1 cellular context compared by ENCODE assay signal in the genomic region with DNA sequence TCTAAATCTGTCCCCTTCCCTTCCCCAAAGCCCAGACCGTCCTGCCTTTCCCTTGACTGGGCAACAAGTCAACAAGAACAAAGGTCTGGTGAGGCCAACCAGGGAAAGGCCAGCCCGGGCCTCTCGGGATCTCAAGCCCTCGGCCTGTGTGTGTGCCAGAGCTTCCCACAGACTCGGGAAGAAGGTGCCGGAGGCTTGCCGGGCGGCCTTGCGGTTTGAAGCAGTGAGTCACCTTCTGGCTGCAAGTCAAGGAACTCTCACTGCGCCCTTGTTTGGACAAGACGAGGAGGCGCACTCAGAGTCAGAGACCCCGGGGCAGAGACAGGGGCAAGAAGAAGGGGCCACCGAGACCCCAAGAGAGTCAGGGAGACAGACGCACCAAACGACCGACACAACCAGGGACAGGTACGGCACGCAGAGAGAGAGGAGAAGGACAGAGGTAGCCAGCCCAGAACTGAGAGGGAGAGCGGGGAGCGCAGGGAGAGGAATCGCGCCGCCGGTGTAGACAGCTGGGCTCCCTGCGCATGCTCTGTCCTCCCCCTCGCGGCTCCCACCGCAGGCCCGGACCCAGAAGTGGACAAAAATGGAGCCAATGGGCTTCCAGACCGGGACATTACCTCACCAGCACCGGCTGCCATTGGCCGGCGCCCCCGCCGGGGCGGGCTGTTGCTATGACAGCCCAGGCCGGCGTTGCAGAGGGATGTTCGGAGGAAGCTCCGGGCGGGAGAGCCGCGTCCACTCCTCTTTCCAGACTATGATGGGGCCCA.
TF ChIP-seq lines count a peak whose summit lies in the region.

No MANE protein-coding gene starts in this region.

TF ChIP-seq in HepG2, 621 proteins besides CTCF, POLR2A, EP300 and RAD21 (continued from another document and continues in another):
- TF ChIP-seq RBM39 (IDR thresholded peaks at IDR 0.05; ENCODE audit: low read depth, low read length, poor library complexity, severe bottlenecking) (peak; percentile 47), SP2 (CRISPR knock-in tag; IDR thresholded peaks at IDR 0.05) (peak; percentile 80), ZFP1 (CRISPR knock-in tag; IDR thresholded peaks at IDR 0.05) (no peak), HMG20A (CRISPR knock-in tag; IDR thresholded peaks at IDR 0.05; ENCODE audit: borderline replicate concordance) (no peak), SPEN (CRISPR knock-in tag; IDR thresholded peaks at IDR 0.05; ENCODE audit: low read depth) (0 out of 2 replicates have a peak, but pooled peaks have one; percentile 25), ZNF468 (CRISPR knock-in tag; IDR thresholded peaks at IDR 0.05) (no peak), REXO4 (CRISPR knock-in tag; IDR thresholded peaks at IDR 0.05; ENCODE audit: borderline replicate concordance) (no peak), RAD51 (IDR thresholded peaks at IDR 0.05; ENCODE audit: borderline replicate concordance) (no peak), NFATC3 (CRISPR knock-in tag; IDR thresholded peaks at IDR 0.05) (no peak), ZNF224 (CRISPR knock-in tag; IDR thresholded peaks at IDR 0.05) (no peak), FIP1L1 (IDR thresholded peaks at IDR 0.05; ENCODE audit: borderline replicate concordance, insufficient read depth, low read depth, low read length) (no peak), HES4 (CRISPR knock-in tag; IDR thresholded peaks at IDR 0.05; ENCODE audit: borderline replicate concordance) (no peak), ZNF263 (CRISPR knock-in tag; IDR thresholded peaks at IDR 0.05) (peak; percentile 50; the same call in 1 of the 2 replicates), EHMT2 (IDR thresholded peaks at IDR 0.05; ENCODE audit: borderline replicate concordance, low read depth, low read length) (no peak), KDM5B (CRISPR knock-in tag; IDR thresholded peaks at IDR 0.05; ENCODE audit: borderline replicate concordance) (0 out of 2 replicates have a peak, but pooled peaks have one; percentile 26), MIER2 (CRISPR knock-in tag; IDR thresholded peaks at IDR 0.05) (no peak), FOXK2 (IDR thresholded peaks at IDR 0.05) (no peak), GABPB1 (CRISPR knock-in tag; IDR thresholded peaks at IDR 0.05) (peak; percentile 64; the same call in 1 of the 2 replicates), MIXL1 (CRISPR knock-in tag; IDR thresholded peaks at IDR 0.05) (no peak), KAT2B (IDR thresholded peaks at IDR 0.05; ENCODE audit: borderline replicate concordance, low read depth, low read length) (no peak), ZNF253 (CRISPR knock-in tag; IDR thresholded peaks at IDR 0.05; ENCODE audit: borderline replicate concordance) (no peak), NFYB (CRISPR knock-in tag; IDR thresholded peaks at IDR 0.05) (peak; percentile 88), SIX1 (CRISPR knock-in tag; IDR thresholded peaks at IDR 0.05; ENCODE audit: borderline replicate concordance) (no peak), NFIB (CRISPR knock-in tag; IDR thresholded peaks at IDR 0.05; ENCODE audit: borderline replicate concordance) (no peak), FOXO1 (CRISPR knock-in tag; IDR thresholded peaks at IDR 0.05) (no peak), ZBTB8A (CRISPR knock-in tag; IDR thresholded peaks at IDR 0.05; ENCODE audit: borderline replicate concordance, low read depth) (no peak), SALL2 (CRISPR knock-in tag; IDR thresholded peaks at IDR 0.05) (peak; percentile 90), ZNF496 (CRISPR knock-in tag; IDR thresholded peaks at IDR 0.05; ENCODE audit: insufficient replicate concordance) (no peak), KDM2A (CRISPR knock-in tag; IDR thresholded peaks at IDR 0.05; ENCODE audit: borderline replicate concordance, low read depth) (peak; percentile 30; the same call in 1 of the 2 replicates), ZNF816 (CRISPR knock-in tag; IDR thresholded peaks at IDR 0.05; ENCODE audit: borderline replicate concordance) (no peak), RFX5 (IDR thresholded peaks at IDR 0.05; ENCODE audit: low read depth, low read length) (peak; percentile 97), ZNF264 (CRISPR knock-in tag; IDR thresholded peaks at IDR 0.05) (no peak), ZFYVE20 (CRISPR knock-in tag; IDR thresholded peaks at IDR 0.05; ENCODE audit: borderline replicate concordance, low read depth) (no peak)
- TF ChIP-seq, protein P1, sequence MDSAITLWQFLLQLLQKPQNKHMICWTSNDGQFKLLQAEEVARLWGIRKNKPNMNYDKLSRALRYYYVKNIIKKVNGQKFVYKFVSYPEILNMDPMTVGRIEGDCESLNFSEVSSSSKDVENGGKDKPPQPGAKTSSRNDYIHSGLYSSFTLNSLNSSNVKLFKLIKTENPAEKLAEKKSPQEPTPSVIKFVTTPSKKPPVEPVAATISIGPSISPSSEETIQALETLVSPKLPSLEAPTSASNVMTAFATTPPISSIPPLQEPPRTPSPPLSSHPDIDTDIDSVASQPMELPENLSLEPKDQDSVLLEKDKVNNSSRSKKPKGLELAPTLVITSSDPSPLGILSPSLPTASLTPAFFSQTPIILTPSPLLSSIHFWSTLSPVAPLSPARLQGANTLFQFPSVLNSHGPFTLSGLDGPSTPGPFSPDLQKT (CRISPR knock-in tag; IDR thresholded peaks at IDR 0.05; ENCODE audit: borderline replicate concordance): no peak
- TF ChIP-seq, protein P2, sequence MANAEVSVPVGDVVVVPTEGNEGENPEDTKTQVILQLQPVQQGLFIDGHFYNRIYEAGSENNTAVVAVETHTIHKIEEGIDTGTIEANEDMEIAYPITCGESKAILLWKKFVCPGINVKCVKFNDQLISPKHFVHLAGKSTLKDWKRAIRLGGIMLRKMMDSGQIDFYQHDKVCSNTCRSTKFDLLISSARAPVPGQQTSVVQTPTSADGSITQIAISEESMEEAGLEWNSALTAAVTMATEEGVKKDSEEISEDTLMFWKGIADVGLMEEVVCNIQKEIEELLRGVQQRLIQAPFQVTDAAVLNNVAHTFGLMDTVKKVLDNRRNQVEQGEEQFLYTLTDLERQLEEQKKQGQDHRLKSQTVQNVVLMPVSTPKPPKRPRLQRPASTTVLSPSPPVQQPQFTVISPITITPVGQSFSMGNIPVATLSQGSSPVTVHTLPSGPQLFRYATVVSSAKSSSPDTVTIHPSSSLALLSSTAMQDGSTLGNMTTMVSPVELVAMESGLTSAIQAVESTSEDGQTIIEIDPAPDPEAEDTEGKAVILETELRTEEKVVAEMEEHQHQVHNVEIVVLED (CRISPR knock-in tag; IDR thresholded peaks at IDR 0.05; ENCODE audit: borderline replicate concordance): no peak
- TF ChIP-seq, protein P3, sequence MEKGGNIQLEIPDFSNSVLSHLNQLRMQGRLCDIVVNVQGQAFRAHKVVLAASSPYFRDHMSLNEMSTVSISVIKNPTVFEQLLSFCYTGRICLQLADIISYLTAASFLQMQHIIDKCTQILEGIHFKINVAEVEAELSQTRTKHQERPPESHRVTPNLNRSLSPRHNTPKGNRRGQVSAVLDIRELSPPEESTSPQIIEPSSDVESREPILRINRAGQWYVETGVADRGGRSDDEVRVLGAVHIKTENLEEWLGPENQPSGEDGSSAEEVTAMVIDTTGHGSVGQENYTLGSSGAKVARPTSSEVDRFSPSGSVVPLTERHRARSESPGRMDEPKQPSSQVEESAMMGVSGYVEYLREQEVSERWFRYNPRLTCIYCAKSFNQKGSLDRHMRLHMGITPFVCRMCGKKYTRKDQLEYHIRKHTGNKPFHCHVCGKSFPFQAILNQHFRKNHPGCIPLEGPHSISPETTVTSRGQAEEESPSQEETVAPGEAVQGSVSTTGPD (CRISPR knock-in tag; IDR thresholded peaks at IDR 0.05): no peak
- TF ChIP-seq, protein P4, sequence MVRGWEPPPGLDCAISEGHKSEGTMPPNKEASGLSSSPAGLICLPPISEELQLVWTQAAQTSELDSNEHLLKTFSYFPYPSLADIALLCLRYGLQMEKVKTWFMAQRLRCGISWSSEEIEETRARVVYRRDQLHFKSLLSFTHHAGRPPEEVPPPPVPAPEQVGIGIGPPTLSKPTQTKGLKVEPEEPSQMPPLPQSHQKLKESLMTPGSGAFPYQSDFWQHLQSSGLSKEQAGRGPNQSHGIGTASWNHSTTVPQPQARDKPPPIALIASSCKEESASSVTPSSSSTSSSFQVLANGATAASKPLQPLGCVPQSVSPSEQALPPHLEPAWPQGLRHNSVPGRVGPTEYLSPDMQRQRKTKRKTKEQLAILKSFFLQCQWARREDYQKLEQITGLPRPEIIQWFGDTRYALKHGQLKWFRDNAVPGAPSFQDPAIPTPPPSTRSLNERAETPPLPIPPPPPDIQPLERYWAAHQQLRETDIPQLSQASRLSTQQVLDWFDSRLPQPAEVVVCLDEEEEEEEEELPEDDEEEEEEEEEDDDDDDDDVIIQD (CRISPR knock-in tag; IDR thresholded peaks at IDR 0.05; ENCODE audit: low read depth): no peak
- TF ChIP-seq, protein P5, sequence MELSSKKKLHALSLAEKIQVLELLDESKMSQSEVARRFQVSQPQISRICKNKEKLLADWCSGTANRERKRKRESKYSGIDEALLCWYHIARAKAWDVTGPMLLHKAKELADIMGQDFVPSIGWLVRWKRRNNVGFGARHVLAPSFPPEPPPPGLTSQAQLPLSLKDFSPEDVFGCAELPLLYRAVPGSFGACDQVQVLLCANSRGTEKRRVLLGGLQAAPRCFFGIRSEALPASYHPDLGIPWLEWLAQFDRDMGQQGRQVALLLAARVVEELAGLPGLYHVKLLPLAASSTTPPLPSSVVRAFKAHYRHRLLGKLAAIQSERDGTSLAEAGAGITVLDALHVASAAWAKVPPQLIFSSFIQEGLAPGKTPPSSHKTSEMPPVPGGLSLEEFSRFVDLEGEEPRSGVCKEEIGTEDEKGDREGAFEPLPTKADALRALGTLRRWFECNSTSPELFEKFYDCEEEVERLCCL (CRISPR knock-in tag; IDR thresholded peaks at IDR 0.05; ENCODE audit: borderline replicate concordance): no peak
- TF ChIP-seq, protein P6, sequence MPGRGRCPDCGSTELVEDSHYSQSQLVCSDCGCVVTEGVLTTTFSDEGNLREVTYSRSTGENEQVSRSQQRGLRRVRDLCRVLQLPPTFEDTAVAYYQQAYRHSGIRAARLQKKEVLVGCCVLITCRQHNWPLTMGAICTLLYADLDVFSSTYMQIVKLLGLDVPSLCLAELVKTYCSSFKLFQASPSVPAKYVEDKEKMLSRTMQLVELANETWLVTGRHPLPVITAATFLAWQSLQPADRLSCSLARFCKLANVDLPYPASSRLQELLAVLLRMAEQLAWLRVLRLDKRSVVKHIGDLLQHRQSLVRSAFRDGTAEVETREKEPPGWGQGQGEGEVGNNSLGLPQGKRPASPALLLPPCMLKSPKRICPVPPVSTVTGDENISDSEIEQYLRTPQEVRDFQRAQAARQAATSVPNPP (CRISPR knock-in tag; IDR thresholded peaks at IDR 0.05): no peak
- TF ChIP-seq, protein P7, sequence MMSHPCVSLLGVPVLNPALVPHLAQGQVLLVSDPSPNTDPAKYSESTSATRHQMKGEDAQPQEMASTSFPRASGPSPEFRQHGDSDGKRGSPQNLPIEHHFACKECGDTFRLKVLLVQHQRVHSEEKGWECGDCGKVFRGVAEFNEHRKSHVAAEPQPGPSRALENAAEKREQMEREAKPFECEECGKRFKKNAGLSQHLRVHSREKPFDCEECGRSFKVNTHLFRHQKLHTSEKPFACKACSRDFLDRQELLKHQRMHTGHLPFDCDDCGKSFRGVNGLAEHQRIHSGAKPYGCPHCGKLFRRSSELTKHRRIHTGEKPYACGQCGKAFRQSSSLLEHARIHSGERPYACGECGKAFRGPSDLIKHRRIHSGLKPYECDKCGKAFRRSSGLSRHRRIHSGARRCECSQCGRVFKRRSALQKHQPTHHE (CRISPR knock-in tag; IDR thresholded peaks at IDR 0.05; ENCODE audit: borderline replicate concordance): no peak
- TF ChIP-seq, protein P8, sequence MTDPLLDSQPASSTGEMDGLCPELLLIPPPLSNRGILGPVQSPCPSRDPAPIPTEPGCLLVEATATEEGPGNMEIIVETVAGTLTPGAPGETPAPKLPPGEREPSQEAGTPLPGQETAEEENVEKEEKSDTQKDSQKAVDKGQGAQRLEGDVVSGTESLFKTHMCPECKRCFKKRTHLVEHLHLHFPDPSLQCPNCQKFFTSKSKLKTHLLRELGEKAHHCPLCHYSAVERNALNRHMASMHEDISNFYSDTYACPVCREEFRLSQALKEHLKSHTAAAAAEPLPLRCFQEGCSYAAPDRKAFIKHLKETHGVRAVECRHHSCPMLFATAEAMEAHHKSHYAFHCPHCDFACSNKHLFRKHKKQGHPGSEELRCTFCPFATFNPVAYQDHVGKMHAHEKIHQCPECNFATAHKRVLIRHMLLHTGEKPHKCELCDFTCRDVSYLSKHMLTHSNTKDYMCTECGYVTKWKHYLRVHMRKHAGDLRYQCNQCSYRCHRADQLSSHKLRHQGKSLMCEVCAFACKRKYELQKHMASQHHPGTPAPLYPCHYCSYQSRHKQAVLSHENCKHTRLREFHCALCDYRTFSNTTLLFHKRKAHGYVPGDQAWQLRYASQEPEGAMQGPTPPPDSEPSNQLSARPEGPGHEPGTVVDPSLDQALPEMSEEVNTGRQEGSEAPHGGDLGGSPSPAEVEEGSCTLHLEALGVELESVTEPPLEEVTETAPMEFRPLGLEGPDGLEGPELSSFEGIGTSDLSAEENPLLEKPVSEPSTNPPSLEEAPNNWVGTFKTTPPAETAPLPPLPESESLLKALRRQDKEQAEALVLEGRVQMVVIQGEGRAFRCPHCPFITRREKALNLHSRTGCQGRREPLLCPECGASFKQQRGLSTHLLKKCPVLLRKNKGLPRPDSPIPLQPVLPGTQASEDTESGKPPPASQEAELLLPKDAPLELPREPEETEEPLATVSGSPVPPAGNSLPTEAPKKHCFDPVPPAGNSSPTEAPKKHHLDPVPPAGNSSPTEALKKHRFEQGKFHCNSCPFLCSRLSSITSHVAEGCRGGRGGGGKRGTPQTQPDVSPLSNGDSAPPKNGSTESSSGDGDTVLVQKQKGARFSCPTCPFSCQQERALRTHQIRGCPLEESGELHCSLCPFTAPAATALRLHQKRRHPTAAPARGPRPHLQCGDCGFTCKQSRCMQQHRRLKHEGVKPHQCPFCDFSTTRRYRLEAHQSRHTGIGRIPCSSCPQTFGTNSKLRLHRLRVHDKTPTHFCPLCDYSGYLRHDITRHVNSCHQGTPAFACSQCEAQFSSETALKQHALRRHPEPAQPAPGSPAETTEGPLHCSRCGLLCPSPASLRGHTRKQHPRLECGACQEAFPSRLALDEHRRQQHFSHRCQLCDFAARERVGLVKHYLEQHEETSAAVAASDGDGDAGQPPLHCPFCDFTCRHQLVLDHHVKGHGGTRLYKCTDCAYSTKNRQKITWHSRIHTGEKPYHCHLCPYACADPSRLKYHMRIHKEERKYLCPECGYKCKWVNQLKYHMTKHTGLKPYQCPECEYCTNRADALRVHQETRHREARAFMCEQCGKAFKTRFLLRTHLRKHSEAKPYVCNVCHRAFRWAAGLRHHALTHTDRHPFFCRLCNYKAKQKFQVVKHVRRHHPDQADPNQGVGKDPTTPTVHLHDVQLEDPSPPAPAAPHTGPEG (CRISPR knock-in tag; IDR thresholded peaks at IDR 0.05): no peak
- TF ChIP-seq, protein P9, sequence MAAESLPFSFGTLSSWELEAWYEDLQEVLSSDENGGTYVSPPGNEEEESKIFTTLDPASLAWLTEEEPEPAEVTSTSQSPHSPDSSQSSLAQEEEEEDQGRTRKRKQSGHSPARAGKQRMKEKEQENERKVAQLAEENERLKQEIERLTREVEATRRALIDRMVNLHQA (CRISPR knock-in tag; IDR thresholded peaks at IDR 0.05): no peak
- TF ChIP-seq, protein P10, sequence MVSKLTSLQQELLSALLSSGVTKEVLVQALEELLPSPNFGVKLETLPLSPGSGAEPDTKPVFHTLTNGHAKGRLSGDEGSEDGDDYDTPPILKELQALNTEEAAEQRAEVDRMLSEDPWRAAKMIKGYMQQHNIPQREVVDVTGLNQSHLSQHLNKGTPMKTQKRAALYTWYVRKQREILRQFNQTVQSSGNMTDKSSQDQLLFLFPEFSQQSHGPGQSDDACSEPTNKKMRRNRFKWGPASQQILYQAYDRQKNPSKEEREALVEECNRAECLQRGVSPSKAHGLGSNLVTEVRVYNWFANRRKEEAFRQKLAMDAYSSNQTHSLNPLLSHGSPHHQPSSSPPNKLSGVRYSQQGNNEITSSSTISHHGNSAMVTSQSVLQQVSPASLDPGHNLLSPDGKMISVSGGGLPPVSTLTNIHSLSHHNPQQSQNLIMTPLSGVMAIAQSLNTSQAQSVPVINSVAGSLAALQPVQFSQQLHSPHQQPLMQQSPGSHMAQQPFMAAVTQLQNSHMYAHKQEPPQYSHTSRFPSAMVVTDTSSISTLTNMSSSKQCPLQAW (CRISPR knock-in tag; IDR thresholded peaks at IDR 0.05): peak; percentile 59; the same call in 1 of the 2 replicates
